34 cellular contexts compared by ENCODE assay signal in the genomic region with DNA sequence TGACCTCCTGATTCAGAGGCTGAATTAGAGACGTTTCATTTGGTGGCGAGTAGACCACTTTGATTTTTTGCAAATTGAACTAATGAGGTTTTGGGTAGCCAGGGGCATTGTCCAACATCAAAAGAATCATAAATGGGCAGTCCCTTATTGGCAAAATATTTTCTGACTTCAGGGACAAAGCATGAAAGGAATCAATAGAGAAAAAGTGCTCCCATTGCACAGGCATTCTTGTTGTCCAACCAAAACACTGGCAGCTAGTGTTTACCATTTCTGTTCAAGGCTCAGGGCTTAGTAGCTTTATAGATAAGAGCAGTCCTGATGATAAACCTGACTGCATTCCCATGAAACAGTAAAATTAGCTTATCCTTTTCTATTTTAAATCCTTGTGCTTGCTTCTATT. TPM values are rescaled to one million over a fixed set of nuclear protein-coding genes. Genes with fewer than 3 reads are reported as not detected.
"Had no signal": no experiment of that assay in that cellular context is flagged by ENCODE, and none has a peak within 500 bp of the region (broad histone marks: within the 10 kb centered on the region; RNA-seq: fewer than 3 reads in every experiment).

No MANE protein-coding gene starts in this region.

- DNase-seq: naive thymus-derived CD4-positive, alpha-beta T cell; natural killer cell; nucleus accumbens; pancreas; posterior cingulate gyrus; psoas muscle; right cardiac atrium; spleen; stimulated activated CD4-positive, alpha-beta T cell treated with anti-CD3 and anti-CD28 coated beads, Interleukin-12 subunit alpha, Interleukin-12 subunit beta, amount 100 ng/mL, for 4 hours; stimulated activated CD4-positive, alpha-beta T cell treated with anti-CD3 and anti-CD28 coated beads, Interleukin-1b, Interleukin-23, amount 100 ng/mL, for 48 hours; stimulated activated CD4-positive, alpha-beta T cell treated with anti-CD3 and anti-CD28 coated beads, Interleukin-2, amount 100 ng/mL, for 48 hours; stimulated activated CD4-positive, alpha-beta T cell treated with anti-CD3 and anti-CD28 coated beads, Interleukin-4, amount 100 ng/mL, for 24 hours; stimulated activated naive B cell treated with anti-CD40 and anti-IgM and Interleukin-4, amounts not matched to agents 10 μg/mL and 1 μg/mL and 100 μg/mL, for 72 hours; stimulated activated naive CD4-positive, alpha-beta T cell treated with Interleukin-2 at 50 U/mL for 16 hours; stomach; thyroid gland; trophoblast cell; upper lobe of left lung had no signal

- H3K9ac ChIP-seq: neural progenitor cell had no signal

- H3K27ac ChIP-seq: neural progenitor cell, neutrophil, pancreas, psoas muscle, skin epidermis, spleen, stomach, thoracic aorta, thyroid gland, tibial nerve, upper lobe of left lung, vagina had no signal

- H3K4me2 ChIP-seq: neural progenitor cell, smooth muscle cell had no signal

- H3K36me3 ChIP-seq: neural progenitor cell, neutrophil, pancreas, spleen, stomach, thoracic aorta, thyroid gland, tibial nerve, upper lobe of left lung, vagina had no signal

- H3K27me3 ChIP-seq: neural progenitor cell, neutrophil, pancreas, spleen, stomach, thyroid gland, tibial nerve, upper lobe of left lung, vagina had no signal

- FAIRE-seq: pancreas, urothelium cell line had no signal

- H2AFZ ChIP-seq: neural progenitor cell had no signal

- H3K9me3 ChIP-seq: neutrophil, pancreas, psoas muscle, spleen, stomach, thoracic aorta, thyroid gland, tibial nerve, upper lobe of left lung, vagina had no signal

- ATAC-seq: psoas muscle; right cardiac atrium; sciatic nerve; stimulated activated effector memory CD8-positive, alpha-beta T cell treated with anti-CD3 and anti-CD28 coated beads, Interleukin-12 subunit alpha, Interleukin-12 subunit beta, amount 100 ng/mL, for 72 hours; stimulated activated naive B cell treated with anti-CD40 and anti-IgM and Interleukin-4, amounts not matched to agents 10 μg/mL and 1 μg/mL and 100 μg/mL, for 72 hours had no signal

- H3K4me1 ChIP-seq: pancreas, psoas muscle, thyroid gland had no signal

- H3K4me3 ChIP-seq: neural progenitor cell, pancreas, psoas muscle, skin epidermis, smooth muscle cell, spleen, stomach, thoracic aorta, thyroid gland, tibial nerve, upper lobe of left lung, vagina had no signal

RNA-seq across cellular contexts. Expression of a gene that starts 6.4 kb away (rescaled TPM):
- total RNA-seq: progenitor cell of endocrine pancreas, temporal lobe had no signal
- polyA plus RNA-seq: neural cell had no signal

RNA-seq across cellular contexts. Expression of a gene that starts 16.6 kb away (rescaled TPM):
- total RNA-seq: progenitor cell of endocrine pancreas had no signal
- polyA plus RNA-seq: neural cell, smooth muscle cell had no signal

RNA-seq across cellular contexts. Expression of a gene that starts 28.6 kb away (rescaled TPM):
- total RNA-seq: osteocyte, progenitor cell of endocrine pancreas, psoas muscle, renal cortical epithelial cell, smooth muscle cell, temporal lobe, thyroid gland, ureter, vagina had no signal
- polyA plus RNA-seq: naive thymus-derived CD4-positive, alpha-beta T cell; neural cell; right cardiac atrium; smooth muscle cell had no signal
